22 cellular contexts compared by ENCODE assay signal in the genomic region with DNA sequence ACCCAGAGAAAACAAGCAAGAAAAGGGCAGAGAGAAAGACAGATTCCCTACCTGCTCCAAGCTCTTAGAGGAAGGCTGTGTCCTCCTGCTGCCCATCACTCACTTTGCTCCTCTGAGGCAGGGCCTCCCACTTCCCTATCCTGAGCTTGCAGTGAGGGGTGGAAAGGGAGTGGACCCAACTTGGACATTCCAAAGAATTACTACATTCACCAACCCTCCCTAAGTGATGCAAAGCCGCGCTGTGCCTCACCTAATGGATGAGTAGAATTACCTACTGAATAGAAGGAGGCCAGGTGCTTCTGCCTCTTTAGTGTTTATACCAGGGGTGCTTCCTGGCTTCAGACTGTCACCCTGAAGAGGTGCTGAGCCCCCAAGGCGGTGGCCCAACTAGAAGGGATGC. TPM values are rescaled to one million over a fixed set of nuclear protein-coding genes. Genes with fewer than 3 reads are reported as not detected.
DNase-seq lines count a peak whose midpoint lies in the region; ATAC-seq and TF ChIP-seq lines count a peak whose summit lies in the region.
"Had no signal": no experiment of that assay in that cellular context is flagged by ENCODE, and none has a peak within 500 bp of the region (broad histone marks: within the 10 kb centered on the region; RNA-seq: fewer than 3 reads in every experiment).

No MANE protein-coding gene starts in this region.

- H3K27me3 ChIP-seq in BE2C, result peaks cover 62% of the 10 kb centered on the region
- H3K27me3 ChIP-seq: brain microvascular endothelial cell, SJSA1 had no signal

- no peak overlapping the region for H3K4me3 ChIP-seq in BE2C (ENCODE audit: low read depth, low read length)
- H3K4me3 ChIP-seq: PC-9 had no signal

- no peak for ATAC-seq in T-helper 17 cell
- ATAC-seq in memory B cell (ENCODE audit: low read depth), result no peak
- no peak for ATAC-seq in stimulated activated memory B cell treated with anti-CD40 and anti-IgM and Interleukin-4, amounts not matched to agents 10 μg/mL and 1 μg/mL and 100 μg/mL, for 72 hours
- no peak for ATAC-seq in HG02642 (IDR thresholded peaks at IDR 0.05; ENCODE audit: poor library complexity, unreplicated experiment)
- ATAC-seq: left ventricle myocardium superior, psoas muscle had no signal

- TF ChIP-seq CTCF in BE2C (IDR thresholded peaks at IDR 0.05; ENCODE audit: low read depth, low read length), result no peak

- peaks cover 4% of the 10 kb centered on the region for H3K36me3 Mint-ChIP-seq in activated CD4-positive, alpha-beta T cell treated with anti-CD3 and anti-CD28 coated beads, Interleukin-2, amount 10 ng/mL, durations not matched to agents 24 days and 14 days (ENCODE audit: low read depth)
- H3K36me3 Mint-ChIP-seq in T-helper 17 cell (ENCODE audit: low read depth), result peaks cover 3% of the 10 kb centered on the region
- no peaks in the 10 kb centered on the region for H3K36me3 Mint-ChIP-seq in memory B cell
- H3K36me3 Mint-ChIP-seq in stimulated activated memory B cell treated with anti-CD40 and anti-IgM and Interleukin-4, amounts not matched to agents 10 μg/mL and 1 μg/mL and 100 μg/mL, for 72 hours, result no peaks in the 10 kb centered on the region

- H3K4me1 Mint-ChIP-seq in activated CD4-positive, alpha-beta T cell treated with anti-CD3 and anti-CD28 coated beads, Interleukin-2, amount 10 ng/mL, durations not matched to agents 24 days and 14 days, result peaks cover 21% of the 10 kb centered on the region
- H3K4me1 Mint-ChIP-seq in T-helper 17 cell (peaks cover 30% of the 10 kb centered on the region), memory B cell (peaks cover 17% of the 10 kb centered on the region)
- peaks cover 34% of the 10 kb centered on the region for H3K4me1 Mint-ChIP-seq in stimulated activated memory B cell treated with anti-CD40 and anti-IgM and Interleukin-4, amounts not matched to agents 10 μg/mL and 1 μg/mL and 100 μg/mL, for 72 hours

- H3K27me3 Mint-ChIP-seq in activated CD4-positive, alpha-beta T cell treated with anti-CD3 and anti-CD28 coated beads, Interleukin-2, amount 10 ng/mL, durations not matched to agents 24 days and 14 days, result peaks cover 91% of the 10 kb centered on the region
- H3K27me3 Mint-ChIP-seq in T-helper 17 cell (peaks cover 53% of the 10 kb centered on the region), memory B cell (peaks cover 16% of the 10 kb centered on the region)
- H3K27me3 Mint-ChIP-seq in stimulated activated memory B cell treated with anti-CD40 and anti-IgM and Interleukin-4, amounts not matched to agents 10 μg/mL and 1 μg/mL and 100 μg/mL, for 72 hours, result peaks cover 49% of the 10 kb centered on the region

- no peaks in the 10 kb centered on the region for H3K9me3 Mint-ChIP-seq in activated CD4-positive, alpha-beta T cell treated with anti-CD3 and anti-CD28 coated beads, Interleukin-2, amount 10 ng/mL, durations not matched to agents 24 days and 14 days
- no peaks in the 10 kb centered on the region for H3K9me3 Mint-ChIP-seq in memory B cell
- no peaks in the 10 kb centered on the region for H3K9me3 Mint-ChIP-seq in stimulated activated memory B cell treated with anti-CD40 and anti-IgM and Interleukin-4, amounts not matched to agents 10 μg/mL and 1 μg/mL and 100 μg/mL, for 72 hours

- intact Hi-C loops in activated CD4-positive, alpha-beta T cell treated with anti-CD3 and anti-CD28 coated beads, Interleukin-2, amount 10 ng/mL, durations not matched to agents 24 days and 14 days (cut with micrococcal nuclease), result loop anchor here (5.0 kb wide), 4 partner anchors 498 to 1083 kb away; partner anchors contain the start of gene RHOB

- no peaks in the 10 kb centered on the region for H3K36me3 ChIP-seq in BE2C
- H3K36me3 ChIP-seq: brain microvascular endothelial cell, SJSA1 had no signal

- DNase-seq in activated CD4-positive, alpha-beta T cell treated with anti-CD3 and anti-CD28 coated beads, Interleukin-2, amount 10 ng/mL, durations not matched to agents 24 days and 14 days, result no peak
- no peak for DNase-seq in activated CD4-positive, alpha-beta T cell treated with anti-CD3 and anti-CD28 coated beads, Interleukin-2, amount 50 U/mL, for 48 hours
- DNase-seq in T-helper 17 cell, result no peak
- DNase-seq in memory B cell (ENCODE audit: low spot score in 2 of 2), result no peak
- DNase-seq in stimulated activated naive CD4-positive, alpha-beta T cell treated with Interleukin-2 at 50 U/mL for 16 hours (lab: John Stamatoyannopoulos, UW), result no peak
- no peak for DNase-seq in BE2C
- DNase-seq: activated CD4-positive, alpha-beta T cell treated with anti-CD3 and anti-CD28 coated beads for 4 hours; activated naive CD4-positive, alpha-beta T cell treated with anti-CD3 and anti-CD28 coated beads, Interleukin-2, amount 50 U/mL, for 16 hours; brain microvascular endothelial cell; dermis blood vessel endothelial cell; NCI-H1417 treated with DMSO at 0.1 percent for 48 hours; NCI-H2171 treated with DMSO at 0.1 percent for 48 hours; NCI-H774; PC-9; small intestine; stimulated activated CD8-positive, alpha-beta memory T cell treated with anti-CD3 and anti-CD28 coated beads, Interleukin-4, amount 100 ng/mL, for 48 hours had no signal

- H3K4me1 ChIP-seq in BE2C, result no peaks in the 10 kb centered on the region
- H3K4me1 ChIP-seq: psoas muscle had no signal

- H3K4me3 Mint-ChIP-seq in activated CD4-positive, alpha-beta T cell treated with anti-CD3 and anti-CD28 coated beads, Interleukin-2, amount 10 ng/mL, durations not matched to agents 24 days and 14 days, result peak overlapping the region; percentile 94
- H3K4me3 Mint-ChIP-seq in T-helper 17 cell (peak overlapping the region; percentile 95), memory B cell (peak overlapping the region; percentile 96)
- H3K4me3 Mint-ChIP-seq in stimulated activated memory B cell treated with anti-CD40 and anti-IgM and Interleukin-4, amounts not matched to agents 10 μg/mL and 1 μg/mL and 100 μg/mL, for 72 hours, result peak overlapping the region; percentile 93

- no peak overlapping the region for H3K27ac Mint-ChIP-seq in activated CD4-positive, alpha-beta T cell treated with anti-CD3 and anti-CD28 coated beads, Interleukin-2, amount 10 ng/mL, durations not matched to agents 24 days and 14 days
- H3K27ac Mint-ChIP-seq in T-helper 17 cell, result no peak overlapping the region
- no peak overlapping the region for H3K27ac Mint-ChIP-seq in memory B cell
- H3K27ac Mint-ChIP-seq in stimulated activated memory B cell treated with anti-CD40 and anti-IgM and Interleukin-4, amounts not matched to agents 10 μg/mL and 1 μg/mL and 100 μg/mL, for 72 hours, result no peak overlapping the region

- H3K9me3 ChIP-seq in T-helper 17 cell (ENCODE audit: control insufficient read depth, low read length, poor library complexity, severe bottlenecking) (no peaks in the 10 kb centered on the region), BE2C (no peaks in the 10 kb centered on the region; the same call in 1 of the 2 replicates)
- H3K9me3 ChIP-seq: A549, psoas muscle, SJSA1 had no signal

RNA-seq across cellular contexts. Expression of gene OSR1, which starts 5.6 kb away (rescaled TPM):
- total RNA-seq in activated CD4-positive, alpha-beta T cell treated with anti-CD3 and anti-CD28 coated beads, Interleukin-2, amount 10 ng/mL, durations not matched to agents 24 days and 14 days, result not detected in 2 replicates
- not detected for total RNA-seq in T-helper 17 cell
- polyA plus RNA-seq in BE2C (2012; ENCODE audit: insufficient read depth, insufficient read length, low read depth), result not detected
